Comparison of ENCODE assay signal across 2 cellular contexts in the genomic region with DNA sequence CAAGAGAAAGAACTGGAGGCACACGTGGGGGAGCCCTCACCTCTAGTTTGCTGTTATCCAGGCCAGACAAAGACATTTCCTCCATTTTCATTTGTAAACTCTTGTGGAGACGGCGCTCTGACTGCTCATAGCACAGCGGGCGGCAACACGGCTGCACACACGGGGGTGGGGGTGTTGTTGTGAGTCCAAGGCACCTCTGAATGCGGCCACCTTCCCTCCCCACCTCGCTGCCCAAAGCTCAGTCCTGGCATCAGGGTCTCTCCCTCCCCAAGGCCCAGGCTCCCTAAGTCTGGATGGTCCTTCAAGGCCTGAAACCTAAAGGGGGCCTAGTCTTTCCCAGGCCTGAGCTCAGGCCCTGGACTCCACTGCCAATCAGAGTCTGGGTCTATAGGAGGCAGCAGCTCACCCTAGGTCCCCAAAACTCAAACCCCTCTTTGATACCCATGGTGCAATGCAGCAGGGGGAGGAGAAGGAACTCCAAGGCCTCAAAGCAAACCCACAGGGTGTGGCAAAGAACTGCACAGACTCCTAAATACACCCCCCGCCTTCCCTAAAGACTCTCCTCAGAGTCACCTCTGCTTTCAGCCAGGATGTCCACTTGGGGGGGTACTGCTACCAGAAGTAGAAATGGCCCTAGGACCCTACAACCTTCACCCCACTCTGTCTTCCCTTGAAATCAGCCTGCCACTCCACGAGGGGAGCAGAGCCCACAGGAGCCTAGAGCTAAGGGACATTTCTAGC.
TF ChIP-seq lines count a peak whose summit lies in the region.

No MANE protein-coding gene starts in this region.

TF ChIP-seq in GM12891, 5 proteins besides CTCF, POLR2A, EP300 and RAD21:
- no peak; the same call in 1 of the 2 replicates for TF ChIP-seq POLR2AphosphoS5 (IDR thresholded peaks at IDR 0.05; ENCODE audit: low read depth, low read length)
- no peak; the same call in 1 of the 2 replicates for TF ChIP-seq POU2F2 (IDR thresholded peaks at IDR 0.05; ENCODE audit: low read depth, low read length)
- no peak for TF ChIP-seq SPI1 (IDR thresholded peaks at IDR 0.05; ENCODE audit: low read depth, low read length)
- no peak for TF ChIP-seq PAX5 (IDR thresholded peaks at IDR 0.05; ENCODE audit: insufficient read depth, low read length, severe bottlenecking)
- 0 out of 2 replicates have a peak, but pooled peaks have one; percentile 12 for TF ChIP-seq TAF1 (IDR thresholded peaks at IDR 0.05; ENCODE audit: low read depth, low read length)

TF ChIP-seq in GM12878, 131 proteins besides CTCF, POLR2A, EP300 and RAD21:
- 0 out of 2 replicates have a peak, but pooled peaks have one; percentile 35 for TF ChIP-seq NBN (IDR thresholded peaks at IDR 0.05)
- 0 out of 2 replicates have a peak, but pooled peaks have one; percentile 37 for TF ChIP-seq SMARCA5 (IDR thresholded peaks at IDR 0.05)
- TF ChIP-seq CHD4 (IDR thresholded peaks at IDR 0.05) = no peak
- TF ChIP-seq YY1 (IDR thresholded peaks at IDR 0.05; ENCODE audit: low read depth, low read length) = peak; percentile 25; the same call in 1 of the 2 replicates
- TF ChIP-seq TAF1 (IDR thresholded peaks at IDR 0.05; ENCODE audit: borderline replicate concordance, low read depth, low read length) = 0 out of 2 replicates have a peak, but pooled peaks have one; percentile 26
- TF ChIP-seq PML (IDR thresholded peaks at IDR 0.05; ENCODE audit: low read length) = 0 out of 2 replicates have a peak, but pooled peaks have one; percentile 43
- TF ChIP-seq ESRRA (IDR thresholded peaks at IDR 0.05; ENCODE audit: low read length) = no peak
- TF ChIP-seq, protein P1, sequence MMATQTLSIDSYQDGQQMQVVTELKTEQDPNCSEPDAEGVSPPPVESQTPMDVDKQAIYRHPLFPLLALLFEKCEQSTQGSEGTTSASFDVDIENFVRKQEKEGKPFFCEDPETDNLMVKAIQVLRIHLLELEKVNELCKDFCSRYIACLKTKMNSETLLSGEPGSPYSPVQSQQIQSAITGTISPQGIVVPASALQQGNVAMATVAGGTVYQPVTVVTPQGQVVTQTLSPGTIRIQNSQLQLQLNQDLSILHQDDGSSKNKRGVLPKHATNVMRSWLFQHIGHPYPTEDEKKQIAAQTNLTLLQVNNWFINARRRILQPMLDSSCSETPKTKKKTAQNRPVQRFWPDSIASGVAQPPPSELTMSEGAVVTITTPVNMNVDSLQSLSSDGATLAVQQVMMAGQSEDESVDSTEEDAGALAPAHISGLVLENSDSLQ (IDR thresholded peaks at IDR 0.05) = peak; percentile 63; the same call in 1 of the 2 replicates
- 0 out of 2 replicates have a peak, but pooled peaks have one; percentile 9 for TF ChIP-seq CREB1 (IDR thresholded peaks at IDR 0.05; ENCODE audit: low read depth)
- TF ChIP-seq, protein P2, sequence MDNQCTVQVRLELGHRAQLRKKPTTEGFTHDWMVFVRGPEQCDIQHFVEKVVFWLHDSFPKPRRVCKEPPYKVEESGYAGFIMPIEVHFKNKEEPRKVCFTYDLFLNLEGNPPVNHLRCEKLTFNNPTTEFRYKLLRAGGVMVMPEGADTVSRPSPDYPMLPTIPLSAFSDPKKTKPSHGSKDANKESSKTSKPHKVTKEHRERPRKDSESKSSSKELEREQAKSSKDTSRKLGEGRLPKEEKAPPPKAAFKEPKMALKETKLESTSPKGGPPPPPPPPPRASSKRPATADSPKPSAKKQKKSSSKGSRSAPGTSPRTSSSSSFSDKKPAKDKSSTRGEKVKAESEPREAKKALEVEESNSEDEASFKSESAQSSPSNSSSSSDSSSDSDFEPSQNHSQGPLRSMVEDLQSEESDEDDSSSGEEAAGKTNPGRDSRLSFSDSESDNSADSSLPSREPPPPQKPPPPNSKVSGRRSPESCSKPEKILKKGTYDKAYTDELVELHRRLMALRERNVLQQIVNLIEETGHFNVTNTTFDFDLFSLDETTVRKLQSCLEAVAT (IDR thresholded peaks at IDR 0.05) = no peak
- no peak for TF ChIP-seq GATAD2B (conservative IDR thresholded peaks at IDR 0.05; ENCODE audit: low read depth)
- TF ChIP-seq BRCA1 (IDR thresholded peaks at IDR 0.05; ENCODE audit: low read depth, low read length) = no peak
- TF ChIP-seq EGR1 (IDR thresholded peaks at IDR 0.05; ENCODE audit: borderline replicate concordance in 1 of 2, low read depth in 2 of 2, low read length in 2 of 2) = peak in 1 of 2 experiments; percentile 8; a peak in 1 of 3 replicates
- TF ChIP-seq, protein P3, sequence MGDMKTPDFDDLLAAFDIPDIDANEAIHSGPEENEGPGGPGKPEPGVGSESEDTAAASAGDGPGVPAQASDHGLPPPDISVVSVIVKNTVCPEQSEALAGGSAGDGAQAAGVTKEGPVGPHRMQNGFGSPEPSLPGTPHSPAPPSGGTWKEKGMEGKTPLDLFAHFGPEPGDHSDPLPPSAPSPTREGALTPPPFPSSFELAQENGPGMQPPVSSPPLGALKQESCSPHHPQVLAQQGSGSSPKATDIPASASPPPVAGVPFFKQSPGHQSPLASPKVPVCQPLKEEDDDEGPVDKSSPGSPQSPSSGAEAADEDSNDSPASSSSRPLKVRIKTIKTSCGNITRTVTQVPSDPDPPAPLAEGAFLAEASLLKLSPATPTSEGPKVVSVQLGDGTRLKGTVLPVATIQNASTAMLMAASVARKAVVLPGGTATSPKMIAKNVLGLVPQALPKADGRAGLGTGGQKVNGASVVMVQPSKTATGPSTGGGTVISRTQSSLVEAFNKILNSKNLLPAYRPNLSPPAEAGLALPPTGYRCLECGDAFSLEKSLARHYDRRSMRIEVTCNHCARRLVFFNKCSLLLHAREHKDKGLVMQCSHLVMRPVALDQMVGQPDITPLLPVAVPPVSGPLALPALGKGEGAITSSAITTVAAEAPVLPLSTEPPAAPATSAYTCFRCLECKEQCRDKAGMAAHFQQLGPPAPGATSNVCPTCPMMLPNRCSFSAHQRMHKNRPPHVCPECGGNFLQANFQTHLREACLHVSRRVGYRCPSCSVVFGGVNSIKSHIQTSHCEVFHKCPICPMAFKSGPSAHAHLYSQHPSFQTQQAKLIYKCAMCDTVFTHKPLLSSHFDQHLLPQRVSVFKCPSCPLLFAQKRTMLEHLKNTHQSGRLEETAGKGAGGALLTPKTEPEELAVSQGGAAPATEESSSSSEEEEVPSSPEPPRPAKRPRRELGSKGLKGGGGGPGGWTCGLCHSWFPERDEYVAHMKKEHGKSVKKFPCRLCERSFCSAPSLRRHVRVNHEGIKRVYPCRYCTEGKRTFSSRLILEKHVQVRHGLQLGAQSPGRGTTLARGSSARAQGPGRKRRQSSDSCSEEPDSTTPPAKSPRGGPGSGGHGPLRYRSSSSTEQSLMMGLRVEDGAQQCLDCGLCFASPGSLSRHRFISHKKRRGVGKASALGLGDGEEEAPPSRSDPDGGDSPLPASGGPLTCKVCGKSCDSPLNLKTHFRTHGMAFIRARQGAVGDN (IDR thresholded peaks at IDR 0.05) = no peak
- TF ChIP-seq TBL1XR1 (IDR thresholded peaks at IDR 0.05; ENCODE audit: low read depth, low read length) = 0 out of 2 replicates have a peak, but pooled peaks have one; percentile 3
- peak; percentile 44; the same call in 1 of the 2 replicates for TF ChIP-seq LARP7 (IDR thresholded peaks at IDR 0.05)
- no peak for TF ChIP-seq POLR2AphosphoS2 (IDR thresholded peaks at IDR 0.05; ENCODE audit: low read depth, low read length)
- TF ChIP-seq POLR2AphosphoS5 (IDR thresholded peaks at IDR 0.05; ENCODE audit: low read length) = peak; percentile 71
- TF ChIP-seq RUNX3 (IDR thresholded peaks at IDR 0.05; ENCODE audit: low read length) = 0 out of 2 replicates have a peak, but pooled peaks have one; percentile 19
- TF ChIP-seq ZNF217 (IDR thresholded peaks at IDR 0.05) = no peak
